In the genomic region with DNA sequence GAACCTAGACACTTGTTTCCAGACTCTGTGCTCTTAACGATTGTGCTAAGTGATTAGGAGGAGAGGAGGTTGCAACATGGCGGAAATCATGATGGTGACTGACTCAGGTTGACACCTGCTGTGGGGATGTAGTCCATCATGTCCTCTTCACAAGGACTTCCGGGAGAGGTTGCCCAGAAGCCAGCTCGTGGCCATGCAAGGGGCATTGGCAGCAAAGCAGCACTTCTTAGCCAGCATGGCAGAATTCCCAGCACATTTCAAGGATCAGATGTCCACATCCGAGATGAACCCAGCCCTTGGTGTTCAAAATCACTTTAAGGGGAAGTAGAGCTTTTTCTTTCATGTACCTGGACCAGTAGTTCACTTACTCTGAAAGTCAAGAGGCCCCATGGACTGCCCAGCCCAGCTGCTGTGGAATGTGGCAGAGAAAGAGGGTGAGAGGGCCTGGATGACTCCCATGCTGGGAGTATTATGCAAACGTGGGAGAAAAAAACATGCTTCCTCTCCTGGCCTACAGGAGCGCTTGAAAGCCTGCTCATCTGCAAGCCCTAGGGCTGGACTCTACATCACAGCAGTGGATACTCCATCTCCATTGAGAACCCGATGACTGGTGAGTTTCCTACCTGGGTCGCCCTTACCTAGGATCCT, we compare ENCODE assay signal across 21 cellular contexts.
DNase-seq lines count a peak whose midpoint lies in the region; ATAC-seq and TF ChIP-seq lines count a peak whose summit lies in the region.
"Had no signal": no experiment of that assay in that cellular context is flagged by ENCODE, and none has a peak within 500 bp of the region (broad histone marks: within the 10 kb centered on the region; RNA-seq: fewer than 3 reads in every experiment).

No MANE protein-coding gene starts in this region.

- H3K27me3 ChIP-seq in HAP-1 (ENCODE audit: low read depth) (no peaks in the 10 kb centered on the region), left lung (no peaks in the 10 kb centered on the region), subcutaneous abdominal adipose tissue (ENCODE audit: control insufficient read depth in 5 of 5, insufficient read depth in 4 of 5, low read length in 5 of 5) (no peaks in the 10 kb centered on the region)
- H3K27me3 ChIP-seq: ascending aorta, ovary, sigmoid colon had no signal

- peak; percentile 86 for ATAC-seq in left lung
- no peak for ATAC-seq in activated CD8-positive, alpha-beta memory T cell treated with anti-CD3 and anti-CD28 coated beads, Interleukin-2, amount 10 ng/mL, durations not matched to agents 7 days and 5 days
- ATAC-seq in GM19395 (IDR thresholded peaks at IDR 0.05; ENCODE audit: unreplicated experiment), result no peak
- ATAC-seq: activated CD4-positive, alpha-beta T cell treated with anti-CD3 and anti-CD28 coated beads for 36 hours; activated naive CD4-positive, alpha-beta T cell treated with anti-CD3 and anti-CD28 coated beads, Interleukin-2, amount 50 U/mL, for 72 hours; K562; natural killer cell; T-helper 17 cell had no signal

- CTCF ChIA-PET in activated CD8-positive, alpha-beta memory T cell treated with anti-CD3 and anti-CD28 coated beads, Interleukin-2, amount 10 ng/mL, durations not matched to agents 7 days and 5 days (lab: Charles Lee), result no interaction called here

- no peak overlapping the region for H3K4me3 Mint-ChIP-seq in activated CD8-positive, alpha-beta memory T cell treated with anti-CD3 and anti-CD28 coated beads, Interleukin-2, amount 10 ng/mL, durations not matched to agents 7 days and 5 days
- H3K4me3 Mint-ChIP-seq: activated CD4-positive, alpha-beta T cell treated with anti-CD3 and anti-CD28 coated beads for 36 hours; activated T-helper 1 cell treated with anti-CD3 and anti-CD28 coated beads, Interleukin-12 subunit alpha, Interleukin-12 subunit beta, Interleukin-2, Interleukin-4 antibody, amounts not matched to agents 30 ng/mL and 10 ng/mL and 1 ng/mL, durations not matched to agents 14 hours and 24 hours and 36 hours; central memory CD8-positive, alpha-beta T cell; natural killer cell; T-helper 17 cell had no signal

- H3K4me1 Mint-ChIP-seq in activated CD8-positive, alpha-beta memory T cell treated with anti-CD3 and anti-CD28 coated beads, Interleukin-2, amount 10 ng/mL, durations not matched to agents 7 days and 5 days, result no peaks in the 10 kb centered on the region
- H3K4me1 Mint-ChIP-seq: activated CD4-positive, alpha-beta T cell treated with anti-CD3 and anti-CD28 coated beads for 36 hours; central memory CD8-positive, alpha-beta T cell; natural killer cell had no signal

- H3K9me3 ChIP-seq in HAP-1 (0 out of 2 replicates have a peak, but pooled peaks cover 2% of the 10 kb centered on the region), left lung (no peaks in the 10 kb centered on the region), subcutaneous abdominal adipose tissue (ENCODE audit: control insufficient read depth in 5 of 5, low read length in 5 of 5) (no peaks in the 10 kb centered on the region)
- H3K9me3 ChIP-seq: ascending aorta, ovary, sigmoid colon had no signal

- no peak overlapping the region for H3K27ac Mint-ChIP-seq in activated CD8-positive, alpha-beta memory T cell treated with anti-CD3 and anti-CD28 coated beads, Interleukin-2, amount 10 ng/mL, durations not matched to agents 7 days and 5 days
- H3K27ac Mint-ChIP-seq: activated CD4-positive, alpha-beta T cell treated with anti-CD3 and anti-CD28 coated beads for 36 hours; activated naive CD4-positive, alpha-beta T cell treated with anti-CD3 and anti-CD28 coated beads, Interleukin-2, amount 50 U/mL, for 72 hours; activated T-helper 1 cell treated with anti-CD3 and anti-CD28 coated beads, Interleukin-12 subunit alpha, Interleukin-12 subunit beta, Interleukin-2, Interleukin-4 antibody, amounts not matched to agents 30 ng/mL and 10 ng/mL and 1 ng/mL, durations not matched to agents 14 hours and 24 hours and 36 hours; natural killer cell; T-helper 17 cell had no signal

- no peak overlapping the region for H3K27ac ChIP-seq in left lung
- H3K27ac ChIP-seq in subcutaneous abdominal adipose tissue (ENCODE audit: low read depth, low read length), result peak overlapping the region; percentile 61
- H3K27ac ChIP-seq: ascending aorta, ovary, sigmoid colon, SK-N-MC had no signal

- H3K9me3 Mint-ChIP-seq in activated CD8-positive, alpha-beta memory T cell treated with anti-CD3 and anti-CD28 coated beads, Interleukin-2, amount 10 ng/mL, durations not matched to agents 7 days and 5 days (ENCODE audit: low read depth), result no peaks in the 10 kb centered on the region
- H3K9me3 Mint-ChIP-seq: activated naive CD4-positive, alpha-beta T cell treated with anti-CD3 and anti-CD28 coated beads, Interleukin-2, amount 50 U/mL, for 72 hours; activated T-helper 1 cell treated with anti-CD3 and anti-CD28 coated beads, Interleukin-12 subunit alpha, Interleukin-12 subunit beta, Interleukin-2, Interleukin-4 antibody, amounts not matched to agents 30 ng/mL and 10 ng/mL and 1 ng/mL, durations not matched to agents 14 hours and 24 hours and 36 hours; central memory CD8-positive, alpha-beta T cell; natural killer cell had no signal

- in situ Hi-C loops in HAP-1 (cut with MboI; ENCODE audit: low sequenced_read_pairs), result no loop called here

- no peak for TF ChIP-seq CTCF in left lung (IDR thresholded peaks at IDR 0.05)

- H3K27me3 Mint-ChIP-seq in activated CD8-positive, alpha-beta memory T cell treated with anti-CD3 and anti-CD28 coated beads, Interleukin-2, amount 10 ng/mL, durations not matched to agents 7 days and 5 days, result no peaks in the 10 kb centered on the region

- no peaks in the 10 kb centered on the region; the same call in 1 of the 2 replicates for H3K36me3 ChIP-seq in HAP-1 (replicated peaks)
- H3K36me3 ChIP-seq in left lung, result no peaks in the 10 kb centered on the region
- H3K36me3 ChIP-seq in subcutaneous abdominal adipose tissue (ENCODE audit: control insufficient read depth in 5 of 5, insufficient read depth in 5 of 5, low read length in 5 of 5), result no peaks in the 10 kb centered on the region
- H3K36me3 ChIP-seq: ascending aorta, ovary, sigmoid colon had no signal

- H3K36me3 Mint-ChIP-seq in activated CD8-positive, alpha-beta memory T cell treated with anti-CD3 and anti-CD28 coated beads, Interleukin-2, amount 10 ng/mL, durations not matched to agents 7 days and 5 days, result no peaks in the 10 kb centered on the region
- H3K36me3 Mint-ChIP-seq: activated naive CD4-positive, alpha-beta T cell treated with anti-CD3 and anti-CD28 coated beads, Interleukin-2, amount 50 U/mL, for 72 hours; natural killer cell had no signal

- intact Hi-C loops in left lung (cut with DNase I), result no loop called here

- peaks cover 66% of the 10 kb centered on the region for H3K4me1 ChIP-seq in HAP-1
- no peaks in the 10 kb centered on the region for H3K4me1 ChIP-seq in left lung
- peaks cover 0 to 28% (median 10%) of the 10 kb centered on the region in 5 donors for H3K4me1 ChIP-seq in subcutaneous abdominal adipose tissue (ENCODE audit: control insufficient read depth in 5 of 5, insufficient read depth in 5 of 5, low read length in 5 of 5)
- H3K4me1 ChIP-seq: ascending aorta had no signal

- peak; percentile 31 for DNase-seq in HAP-1 (ENCODE audit: low spot score in 2 of 2)
- peak; percentile 89 for DNase-seq in cerebellar cortex (ENCODE audit: low spot score)
- DNase-seq in left lung, result peak in 1 of 2 donors; percentile 76
- no peak for DNase-seq in NCI-H524 treated with DMSO at 0.1 percent for 48 hours (lab: John Stamatoyannopoulos, UW)
- DNase-seq in activated CD8-positive, alpha-beta memory T cell treated with anti-CD3 and anti-CD28 coated beads, Interleukin-2, amount 10 ng/mL, durations not matched to agents 7 days and 5 days, result no peak
- DNase-seq: activated CD4-positive, alpha-beta T cell treated with anti-CD3 and anti-CD28 coated beads for 36 hours; erythroblast; kidney; natural killer cell; NCI-H2081; ovary; sigmoid colon; T-helper 17 cell had no signal

- no peak overlapping the region for H3K9ac ChIP-seq in subcutaneous abdominal adipose tissue (ENCODE audit: low read length in 5 of 5)

- H3K4me3 ChIP-seq in HAP-1 (no peak overlapping the region), left lung (no peak overlapping the region), subcutaneous abdominal adipose tissue (ENCODE audit: low read depth in 1 of 5, low read length in 5 of 5) (no peak overlapping the region)
- H3K4me3 ChIP-seq: ascending aorta, K562, ovary, sigmoid colon, SK-N-MC had no signal

Comparison
In these comparisons a context has a peak if more than half of its experiments do, and no peak if none do; other contexts are left out.
1. DNase-seq: peak in HAP-1 (2 of 2) and cerebellar cortex (single experiment); none in NCI-H524 treated with DMSO at 0.1 percent for 48 hours (single experiment) and activated CD8-positive, alpha-beta memory T cell treated with anti-CD3 and anti-CD28 coated beads, Interleukin-2, amount 10 ng/mL, durations not matched to agents 7 days and 5 days (single experiment).